8 cellular contexts compared by ENCODE assay signal in genomic region chr22:39040538-39041296, GRCh38. TPM values are rescaled to one million over a fixed set of nuclear protein-coding genes. Genes with fewer than 3 reads are reported as not detected.
DNase-seq lines count a peak whose midpoint lies in the region; ATAC-seq and TF ChIP-seq lines count a peak whose summit lies in the region.
"Not testable (repeated sequence)": the region's sequence is repeated elsewhere in the genome, so short reads cannot be mapped to it uniquely, and the experiment has no call there.

Gene APOBEC3F (plus strand): TSS chr22:39040864. CDS start chr22:39040961, 97 bp downstream.

- peak within 1 kb of the TSS; percentile 71 for H3K4me3 ChIP-seq in AG04450 (ENCODE audit: low read depth, low read length)

- not testable (repeated sequence) for H3K9me3 Mint-ChIP-seq in activated CD8-positive, alpha-beta T cell treated with anti-CD3 and anti-CD28 coated beads for 36 hours; dendritic cell treated with granulocyte-macrophage colony-stimulating factor and Interleukin-4, amounts not matched to agents 40 ng/mL and 50 ng/mL, for 4 days

- not testable (repeated sequence) for H3K36me3 Mint-ChIP-seq in activated CD8-positive, alpha-beta T cell treated with anti-CD3 and anti-CD28 coated beads for 36 hours (ENCODE audit: low read depth)
- peaks cover 18% of the 10 kb centered on the region for H3K36me3 Mint-ChIP-seq in dendritic cell treated with granulocyte-macrophage colony-stimulating factor and Interleukin-4, amounts not matched to agents 40 ng/mL and 50 ng/mL, for 4 days (ENCODE audit: low read depth)

- intact Hi-C loops in activated CD8-positive, alpha-beta T cell treated with anti-CD3 and anti-CD28 coated beads for 36 hours (cut with micrococcal nuclease); dendritic cell treated with granulocyte-macrophage colony-stimulating factor and Interleukin-4, amounts not matched to agents 40 ng/mL and 50 ng/mL, for 4 days (cut with micrococcal nuclease): not testable (repeated sequence)

- H3K27me3 ChIP-seq in AG04450 (ENCODE audit: control insufficient read depth, insufficient read depth, low read length): not testable (repeated sequence)

- TF ChIP-seq CTCF in AG04450 (IDR thresholded peaks at IDR 0.05; ENCODE audit: low read depth, low read length); activated CD8-positive, alpha-beta T cell treated with anti-CD3 and anti-CD28 coated beads for 36 hours (IDR thresholded peaks at IDR 0.05): not testable (repeated sequence)

- peaks cover 31% of the 10 kb centered on the region for H3K4me1 Mint-ChIP-seq in activated CD8-positive, alpha-beta T cell treated with anti-CD3 and anti-CD28 coated beads for 36 hours (ENCODE audit: low read depth)
- H3K4me1 Mint-ChIP-seq in dendritic cell treated with granulocyte-macrophage colony-stimulating factor and Interleukin-4, amounts not matched to agents 40 ng/mL and 50 ng/mL, for 4 days (ENCODE audit: low read depth): peaks cover 38% of the 10 kb centered on the region

- H3K27ac Mint-ChIP-seq in activated CD8-positive, alpha-beta T cell treated with anti-CD3 and anti-CD28 coated beads for 36 hours: peak within 1 kb of the TSS; percentile 90
- peak within 1 kb of the TSS; percentile 81 for H3K27ac Mint-ChIP-seq in dendritic cell treated with granulocyte-macrophage colony-stimulating factor and Interleukin-4, amounts not matched to agents 40 ng/mL and 50 ng/mL, for 4 days

- POLR2A ChIA-PET in AG04450 (lab: Yijun Ruan, JAX): not testable (repeated sequence)
- POLR2A ChIA-PET in activated CD8-positive, alpha-beta T cell treated with anti-CD3 and anti-CD28 coated beads for 36 hours (lab: Charles Lee): interaction anchor here (1.2 kb wide), 1 partner anchor 278 kb away, joined by 3 read pairs; no protein-coding TSS in a partner anchor

- peak within 1 kb of the TSS; percentile 93 for H3K4me3 Mint-ChIP-seq in activated CD8-positive, alpha-beta T cell treated with anti-CD3 and anti-CD28 coated beads for 36 hours
- peak within 1 kb of the TSS; percentile 81 for H3K4me3 Mint-ChIP-seq in dendritic cell treated with granulocyte-macrophage colony-stimulating factor and Interleukin-4, amounts not matched to agents 40 ng/mL and 50 ng/mL, for 4 days

- ATAC-seq in GM19023 (IDR thresholded peaks at IDR 0.05; ENCODE audit: unreplicated experiment): peak; percentile 86
- ATAC-seq in HG03045 (IDR thresholded peaks at IDR 0.05; ENCODE audit: unreplicated experiment): peak; percentile 82
- peak; percentile 93 for ATAC-seq in activated CD8-positive, alpha-beta T cell treated with anti-CD3 and anti-CD28 coated beads for 36 hours

- CTCF ChIA-PET in AG04450 (lab: Charles Lee): not testable (repeated sequence)
- CTCF ChIA-PET in activated CD8-positive, alpha-beta T cell treated with anti-CD3 and anti-CD28 coated beads for 36 hours (lab: Charles Lee): interaction anchor here (0.6 to 1.1 kb wide), 2 partner anchors 35 to 171 kb away, joined by 3 read pairs; no protein-coding TSS in a partner anchor

- H3K27ac ChIP-seq in AG04450 (ENCODE audit: low read depth, low read length): peak within 1 kb of the TSS; percentile 68

- not testable (repeated sequence) for H3K27me3 Mint-ChIP-seq in activated CD8-positive, alpha-beta T cell treated with anti-CD3 and anti-CD28 coated beads for 36 hours; dendritic cell treated with granulocyte-macrophage colony-stimulating factor and Interleukin-4, amounts not matched to agents 40 ng/mL and 50 ng/mL, for 4 days

- H3K9me3 ChIP-seq in AG04450 (ENCODE audit: control insufficient read depth, insufficient read depth, low read length): not testable (repeated sequence)

- not testable (repeated sequence) for DNase-seq in AG04450 (ENCODE audit: low read depth, low spot score)
- DNase-seq in NCI-H510A treated with DMSO at 0.1 percent for 48 hours (lab: John Stamatoyannopoulos, UW) (peak; percentile 66), kidney tubule cell (ENCODE audit: low spot score) (peak; percentile 79)
- peak; percentile 85 for DNase-seq in activated CD8-positive, alpha-beta T cell treated with anti-CD3 and anti-CD28 coated beads for 36 hours
- DNase-seq in stimulated activated CD4-positive, alpha-beta T cell treated with anti-CD3 and anti-CD28 coated beads, Interleukin-15, amount 100 ng/mL, for 1 hour (ENCODE audit: low read depth in 1 of 2, low spot score in 1 of 2): peak; percentile 35 to 39

RNA-seq across cellular contexts. Expression of gene APOBEC3F, which starts in this region (rescaled TPM):
- 7.9 and 9.8 TPM in 2 replicates for polyA plus RNA-seq in AG04450 (2011; rRNA removed)
- 14.0 and 19.0 TPM in 2 replicates for polyA minus RNA-seq in AG04450 (2011; rRNA and poly(A)+ RNA removed)
- total RNA-seq in activated CD8-positive, alpha-beta T cell treated with anti-CD3 and anti-CD28 coated beads for 36 hours: 10 to 100 TPM; 20.7 to 25.0 TPM
